37 cellular contexts compared by ENCODE assay signal in genomic region chr2:177592945-177593344, GRCh38.
"Had no signal": no experiment of that assay in that cellular context is flagged by ENCODE, and none has a peak within 500 bp of the region (broad histone marks: within the 10 kb centered on the region; RNA-seq: fewer than 3 reads in every experiment).

No MANE protein-coding gene starts in this region.

- H3K4me3 ChIP-seq: adrenal gland, body of pancreas, esophagus squamous epithelium, gastroesophageal sphincter had no signal

- ATAC-seq: activated CD4-positive, alpha-beta T cell treated with anti-CD3 and anti-CD28 coated beads for 36 hours; activated CD8-positive, alpha-beta memory T cell treated with anti-CD3 and anti-CD28 coated beads, Interleukin-2, amount 10 ng/mL, durations not matched to agents 7 days and 5 days; activated CD8-positive, alpha-beta T cell treated with anti-CD3 and anti-CD28 coated beads, Interleukin-2, amount 10 ng/mL, durations not matched to agents 7 days and 5 days; activated naive CD8-positive, alpha-beta T cell treated with anti-CD3 and anti-CD28 coated beads, Interleukin-2, amount 50 U/mL, for 24 hours; body of pancreas; effector memory CD8-positive, alpha-beta T cell; gastroesophageal sphincter; T-helper 17 cell had no signal

- H3K27me3 Mint-ChIP-seq: activated CD4-positive, alpha-beta T cell treated with anti-CD3 and anti-CD28 coated beads for 36 hours had no signal

- H3K4me1 ChIP-seq: body of pancreas had no signal

- H3K4me1 Mint-ChIP-seq: activated CD4-positive, alpha-beta T cell treated with anti-CD3 and anti-CD28 coated beads for 36 hours; activated naive CD4-positive, alpha-beta T cell treated with anti-CD3 and anti-CD28 coated beads, Interleukin-2, amount 50 U/mL, for 24 hours; activated naive CD8-positive, alpha-beta T cell treated with anti-CD3 and anti-CD28 coated beads for 36 hours; activated naive CD8-positive, alpha-beta T cell treated with anti-CD3 and anti-CD28 coated beads, Interleukin-2, amount 50 U/mL, for 24 hours; T-helper 17 cell had no signal

- H3K27ac ChIP-seq: adrenal gland, body of pancreas, epithelial cell of prostate, esophagus squamous epithelium, gastroesophageal sphincter had no signal

- H3K4me3 Mint-ChIP-seq: activated CD4-positive, alpha-beta memory T cell treated with anti-CD3 and anti-CD28 coated beads for 36 hours; activated CD4-positive, alpha-beta T cell treated with anti-CD3 and anti-CD28 coated beads for 36 hours; activated CD4-positive, alpha-beta T cell treated with anti-CD3 and anti-CD28 coated beads, Interleukin-2, amount 10 ng/mL, durations not matched to agents 24 days and 14 days; activated CD8-positive, alpha-beta memory T cell treated with anti-CD3 and anti-CD28 coated beads, Interleukin-2, amount 10 ng/mL, durations not matched to agents 7 days and 5 days; activated CD8-positive, alpha-beta T cell treated with anti-CD3 and anti-CD28 coated beads, Interleukin-2, amount 10 ng/mL, durations not matched to agents 7 days and 5 days; activated naive CD4-positive, alpha-beta T cell treated with anti-CD3 and anti-CD28 coated beads for 36 hours; activated naive CD4-positive, alpha-beta T cell treated with anti-CD3 and anti-CD28 coated beads, Interleukin-2, amount 50 U/mL, for 24 hours; activated naive CD8-positive, alpha-beta T cell treated with anti-CD3 and anti-CD28 coated beads for 36 hours; activated naive CD8-positive, alpha-beta T cell treated with anti-CD3 and anti-CD28 coated beads, Interleukin-2, amount 50 U/mL, for 24 hours; activated T-helper 1 cell treated with anti-CD3 and anti-CD28 coated beads, Interleukin-12 subunit alpha, Interleukin-12 subunit beta, Interleukin-2, Interleukin-4 antibody, amounts not matched to agents 30 ng/mL and 10 ng/mL and 1 ng/mL, durations not matched to agents 14 hours and 24 hours and 36 hours; effector memory CD8-positive, alpha-beta T cell; T-helper 17 cell; T-helper 2 cell treated with Interferon-gamma antibody and Interleukin-4, amounts not matched to agents 5 μg/mL and 100 μg/mL, for 36 hours had no signal

- H3K9me3 Mint-ChIP-seq: activated CD4-positive, alpha-beta memory T cell treated with anti-CD3 and anti-CD28 coated beads for 36 hours; activated CD4-positive, alpha-beta T cell treated with anti-CD3 and anti-CD28 coated beads, Interleukin-2, amount 10 ng/mL, durations not matched to agents 24 days and 14 days; activated naive CD4-positive, alpha-beta T cell treated with anti-CD3 and anti-CD28 coated beads for 36 hours; activated naive CD4-positive, alpha-beta T cell treated with anti-CD3 and anti-CD28 coated beads, Interleukin-2, amount 50 U/mL, for 24 hours; activated naive CD8-positive, alpha-beta T cell treated with anti-CD3 and anti-CD28 coated beads for 36 hours; activated naive CD8-positive, alpha-beta T cell treated with anti-CD3 and anti-CD28 coated beads, Interleukin-2, amount 50 U/mL, for 24 hours; activated T-helper 1 cell treated with anti-CD3 and anti-CD28 coated beads, Interleukin-12 subunit alpha, Interleukin-12 subunit beta, Interleukin-2, Interleukin-4 antibody, amounts not matched to agents 30 ng/mL and 10 ng/mL and 1 ng/mL, durations not matched to agents 14 hours and 24 hours and 36 hours; activated T-helper 2 cell treated with anti-CD3 and anti-CD28 coated beads, Interferon-gamma antibody, Interleukin-2, Interleukin-4, amounts not matched to agents 10 μg/mL and 5 μg/mL and 100 μg/mL, durations not matched to agents 14 hours and 24 hours and 36 hours; effector memory CD8-positive, alpha-beta T cell; T-helper 2 cell treated with Interferon-gamma antibody and Interleukin-4, amounts not matched to agents 5 μg/mL and 100 μg/mL, for 36 hours had no signal

- H3K27me3 ChIP-seq: adrenal gland, body of pancreas, gastroesophageal sphincter had no signal

- H3K27ac Mint-ChIP-seq: activated CD4-positive, alpha-beta memory T cell treated with anti-CD3 and anti-CD28 coated beads for 36 hours; activated CD4-positive, alpha-beta T cell treated with anti-CD3 and anti-CD28 coated beads for 36 hours; activated CD4-positive, alpha-beta T cell treated with anti-CD3 and anti-CD28 coated beads, Interleukin-2, amount 10 ng/mL, durations not matched to agents 24 days and 14 days; activated CD8-positive, alpha-beta memory T cell treated with anti-CD3 and anti-CD28 coated beads, Interleukin-2, amount 10 ng/mL, durations not matched to agents 7 days and 5 days; activated CD8-positive, alpha-beta T cell treated with anti-CD3 and anti-CD28 coated beads, Interleukin-2, amount 10 ng/mL, durations not matched to agents 7 days and 5 days; activated naive CD4-positive, alpha-beta T cell treated with anti-CD3 and anti-CD28 coated beads for 36 hours; activated naive CD4-positive, alpha-beta T cell treated with anti-CD3 and anti-CD28 coated beads, Interleukin-2, amount 50 U/mL, for 24 hours; activated naive CD8-positive, alpha-beta T cell treated with anti-CD3 and anti-CD28 coated beads for 36 hours; activated naive CD8-positive, alpha-beta T cell treated with anti-CD3 and anti-CD28 coated beads, Interleukin-2, amount 50 U/mL, for 24 hours; activated T-helper 1 cell treated with anti-CD3 and anti-CD28 coated beads, Interleukin-12 subunit alpha, Interleukin-12 subunit beta, Interleukin-2, Interleukin-4 antibody, amounts not matched to agents 30 ng/mL and 10 ng/mL and 1 ng/mL, durations not matched to agents 14 hours and 24 hours and 36 hours; activated T-helper 2 cell treated with anti-CD3 and anti-CD28 coated beads, Interferon-gamma antibody, Interleukin-2, Interleukin-4, amounts not matched to agents 10 μg/mL and 5 μg/mL and 100 μg/mL, durations not matched to agents 14 hours and 24 hours and 36 hours; effector memory CD8-positive, alpha-beta T cell; T-helper 17 cell; T-helper 2 cell treated with Interferon-gamma antibody and Interleukin-4, amounts not matched to agents 5 μg/mL and 100 μg/mL, for 36 hours had no signal

- H3K36me3 Mint-ChIP-seq: activated CD4-positive, alpha-beta memory T cell treated with anti-CD3 and anti-CD28 coated beads for 36 hours; activated CD8-positive, alpha-beta memory T cell treated with anti-CD3 and anti-CD28 coated beads, Interleukin-2, amount 10 ng/mL, durations not matched to agents 7 days and 5 days; activated naive CD4-positive, alpha-beta T cell treated with anti-CD3 and anti-CD28 coated beads, Interleukin-2, amount 50 U/mL, for 24 hours; activated naive CD8-positive, alpha-beta T cell treated with anti-CD3 and anti-CD28 coated beads for 36 hours had no signal

- DNase-seq: activated CD4-positive, alpha-beta memory T cell treated with anti-CD3 and anti-CD28 coated beads for 36 hours; activated CD4-positive, alpha-beta T cell treated with anti-CD3 and anti-CD28 coated beads for 36 hours; activated CD4-positive, alpha-beta T cell treated with anti-CD3 and anti-CD28 coated beads, Interleukin-2, amount 10 ng/mL, durations not matched to agents 24 days and 14 days; activated CD4-positive, CD25-positive, alpha-beta regulatory T cell; activated CD4-positive, CD25-positive, alpha-beta regulatory T cell treated with anti-CD3 and anti-CD28 coated beads, Interleukin-2, amount 50 U/mL, for 72 hours; activated CD8-positive, alpha-beta memory T cell treated with anti-CD3 and anti-CD28 coated beads, Interleukin-2, amount 10 ng/mL, durations not matched to agents 7 days and 5 days; activated CD8-positive, alpha-beta memory T cell treated with anti-CD3 and anti-CD28 coated beads, Interleukin-2, amount 50 U/mL, for 4 hours; activated CD8-positive, alpha-beta T cell treated with anti-CD3 and anti-CD28 coated beads, Interleukin-2, amount 10 ng/mL, durations not matched to agents 7 days and 5 days; activated effector memory CD4-positive, alpha-beta T cell treated with anti-CD3 and anti-CD28 coated beads, Interleukin-2, amount 50 U/mL, for 16 hours; activated naive CD4-positive, alpha-beta T cell treated with anti-CD3 and anti-CD28 coated beads for 36 hours; activated naive CD8-positive, alpha-beta T cell treated with anti-CD3 and anti-CD28 coated beads for 36 hours; activated naive CD8-positive, alpha-beta T cell treated with anti-CD3 and anti-CD28 coated beads, Interleukin-2, amount 50 U/mL, for 24 hours; activated T-cell treated with anti-CD3 and anti-CD28 coated beads, Interleukin-2, amount 50 U/mL, for 1 hour; activated T-cell treated with anti-CD3 and anti-CD28 coated beads, Interleukin-2, amount 50 U/mL, for 48 hours; adrenal gland; amygdala; aorta; body of pancreas; caudate nucleus; cortex of kidney; dermis blood vessel endothelial cell; effector CD4-positive, alpha-beta T cell; effector memory CD8-positive, alpha-beta T cell; esophagus squamous epithelium; foreskin melanocyte; T-helper 1 cell; T-helper 17 cell; T1000 had no signal

- FAIRE-seq: colon, endometrium, endothelial cell of umbilical vein had no signal

- H3K36me3 ChIP-seq: adrenal gland, esophagus squamous epithelium, gastroesophageal sphincter had no signal

- H3K9me3 ChIP-seq: adrenal gland, body of pancreas, esophagus squamous epithelium, gastroesophageal sphincter had no signal
